Comparison of ENCODE assay signal across 10 cellular contexts in genomic region chr9:97981828-97982164, GRCh38. TPM values are rescaled to one million over a fixed set of nuclear protein-coding genes. Genes with fewer than 3 reads are reported as not detected.
DNase-seq lines count a peak whose midpoint lies in the region; TF ChIP-seq lines count a peak whose summit lies in the region.
"Had no signal": no experiment of that assay in that cellular context is flagged by ENCODE, and none has a peak within 500 bp of the region (broad histone marks: within the 10 kb centered on the region; RNA-seq: fewer than 3 reads in every experiment).

No MANE protein-coding gene starts in this region.

- H3K79me2 ChIP-seq in DOHH2 (ENCODE audit: control insufficient read depth, low read length) (peaks cover 55% of the 10 kb centered on the region), osteoblast (ENCODE audit: insufficient read depth, low read length) (peaks cover 36% of the 10 kb centered on the region)

- H2AFZ ChIP-seq in osteoblast (ENCODE audit: low read length) = no peak overlapping the region

- H3K27ac ChIP-seq in DOHH2 (ENCODE audit: low read depth, low read length) = no peak overlapping the region
- H3K27ac ChIP-seq in caudate nucleus (ENCODE audit: low read depth, low read length) = peak overlapping the region; percentile 74
- no peak overlapping the region for H3K27ac ChIP-seq in osteoblast (ENCODE audit: low read depth, low read length)

- H3K4me1 ChIP-seq in DOHH2 (ENCODE audit: control insufficient read depth, low read length) (peaks cover 43% of the 10 kb centered on the region), osteoblast (ENCODE audit: insufficient read depth, low read length) (peaks cover 9% of the 10 kb centered on the region)

- H3K9me2 ChIP-seq in DOHH2 (replicated peaks; ENCODE audit: control insufficient read depth, low read length) = no peaks in the 10 kb centered on the region

- H4K20me1 ChIP-seq in DOHH2 (ENCODE audit: control insufficient read depth, insufficient read depth, low read depth, low read length) (no peaks in the 10 kb centered on the region), osteoblast (ENCODE audit: insufficient read depth, low read length) (peaks cover 7% of the 10 kb centered on the region)

- H3K4me2 ChIP-seq in DOHH2 (ENCODE audit: low read length) = peak overlapping the region; percentile 78
- H3K4me2 ChIP-seq in osteoblast (ENCODE audit: insufficient read depth, low read length) = peak overlapping the region; percentile 90

- H3K27me3 ChIP-seq in DOHH2 (ENCODE audit: control insufficient read depth, low read length) (no peaks in the 10 kb centered on the region), osteoblast (ENCODE audit: insufficient read depth, low read length) (no peaks in the 10 kb centered on the region)
- H3K27me3 ChIP-seq: spleen, tibial nerve had no signal

- DNase-seq in NAMALWA (ENCODE audit: low spot score) = peak; percentile 55
- no peak for DNase-seq in caudate nucleus (lab: John Stamatoyannopoulos, UW)
- DNase-seq in osteoblast (ENCODE audit: insufficient read length, low spot score, missing footprints) = no peak
- DNase-seq in activated CD4-positive, CD25-positive, alpha-beta regulatory T cell (lab: John Stamatoyannopoulos, UW) = no peak
- DNase-seq in DMS79 (lab: John Stamatoyannopoulos, UW) = no peak
- DNase-seq in NCI-H526 treated with DMSO at 0.1 percent for 48 hours (lab: John Stamatoyannopoulos, UW) = no peak
- DNase-seq: spleen had no signal

- H3K4me3 ChIP-seq in DOHH2 (ENCODE audit: low read length) = peak overlapping the region; percentile 81
- H3K4me3 ChIP-seq in osteoblast (ENCODE audit: insufficient read depth, low read length) = no peak overlapping the region

- no peaks in the 10 kb centered on the region for H3K9me3 ChIP-seq in DOHH2 (ENCODE audit: control insufficient read depth, insufficient read depth, low read length)
- no peaks in the 10 kb centered on the region for H3K9me3 ChIP-seq in osteoblast (ENCODE audit: low read depth, low read length)
- H3K9me3 ChIP-seq: spleen, tibial nerve had no signal

- H3K36me3 ChIP-seq in DOHH2 (ENCODE audit: control insufficient read depth, low read length) (peaks cover 35% of the 10 kb centered on the region), osteoblast (ENCODE audit: insufficient read depth, low read length) (no peaks in the 10 kb centered on the region)
- H3K36me3 ChIP-seq: spleen, tibial nerve had no signal

- TF ChIP-seq CTCF in DOHH2 (IDR thresholded peaks at IDR 0.05; ENCODE audit: low read depth, low read length, poor library complexity, severe bottlenecking) (no peak), osteoblast (IDR thresholded peaks at IDR 0.05; ENCODE audit: extremely low read depth, low read depth, low read length) (no peak)

- peaks cover 4% of the 10 kb centered on the region for H3F3A ChIP-seq in DOHH2 (ENCODE audit: control insufficient read depth, insufficient read depth)

RNA-seq across cellular contexts. Expression of gene ANP32B, which starts 1.3 kb away (rescaled TPM):
- total RNA-seq in osteoblast = 12.7 and 13.8 TPM in 2 replicates

RNA-seq across cellular contexts. Expression of gene HEMGN, which starts 43.8 kb away (rescaled TPM):
- not detected in 2 replicates for total RNA-seq in osteoblast
- total RNA-seq: NCI-H460, tibial nerve had no signal

RNA-seq across cellular contexts. Expression of gene TRMO, which starts 59.5 kb away (rescaled TPM):
- 23.9 and 26.5 TPM in 2 replicates for total RNA-seq in osteoblast
